In the genomic region with DNA sequence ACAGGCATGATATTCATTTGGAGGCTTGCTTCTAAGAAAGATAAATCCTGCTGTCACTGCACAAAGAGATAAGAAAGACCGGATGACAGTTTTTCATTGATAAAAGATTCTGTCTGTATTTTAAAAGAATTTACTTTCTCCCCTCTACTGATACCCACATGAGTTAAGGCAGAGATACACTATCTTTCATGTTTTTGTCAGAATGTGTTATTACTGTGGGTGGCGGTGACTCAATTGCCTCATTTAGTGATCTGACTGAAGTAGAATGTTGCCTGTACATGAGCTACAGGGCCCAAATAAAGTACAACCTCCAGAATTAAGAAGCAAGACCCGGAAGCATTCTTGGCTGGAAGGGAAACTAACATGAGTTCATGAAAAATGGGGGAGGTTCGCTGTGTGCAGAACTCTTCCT, we compare ENCODE assay signal across 25 cellular contexts.
"Had no signal": no experiment of that assay in that cellular context is flagged by ENCODE, and none has a peak within 500 bp of the region (broad histone marks: within the 10 kb centered on the region; RNA-seq: fewer than 3 reads in every experiment).

No MANE protein-coding gene starts in this region.

- H3K27me3 Mint-ChIP-seq: memory B cell had no signal

- H3K27me3 ChIP-seq: esophagus squamous epithelium, ovary, sigmoid colon, tibial nerve, upper lobe of left lung had no signal

- FAIRE-seq: endothelial cell of umbilical vein, keratinocyte, urothelium cell line had no signal

- H3K36me3 ChIP-seq: esophagus squamous epithelium, ovary, sigmoid colon, thoracic aorta, tibial nerve, upper lobe of left lung had no signal

- H3K4me3 Mint-ChIP-seq: memory B cell; natural killer cell; stimulated activated naive B cell treated with anti-CD40 and anti-IgM and Interleukin-4, amounts not matched to agents 10 μg/mL and 1 μg/mL and 100 μg/mL, for 72 hours; stimulated activated naive CD8-positive, alpha-beta T cell treated with anti-CD3 and anti-CD28 coated beads, Interleukin-15, Interleukin-2, amounts not matched to agents 100 ng/mL and 50 ng/mL, for 24 hours had no signal

- H3K36me3 Mint-ChIP-seq: memory B cell; natural killer cell; stimulated activated naive B cell treated with anti-CD40 and anti-IgM and Interleukin-4, amounts not matched to agents 10 μg/mL and 1 μg/mL and 100 μg/mL, for 72 hours had no signal

- H3K27ac ChIP-seq: coronary artery, esophagus squamous epithelium, ovary, psoas muscle, sigmoid colon, thoracic aorta, tibial nerve, upper lobe of left lung had no signal

- H3K4me1 Mint-ChIP-seq: memory B cell; natural killer cell; stimulated activated naive B cell treated with anti-CD40 and anti-IgM and Interleukin-4, amounts not matched to agents 10 μg/mL and 1 μg/mL and 100 μg/mL, for 72 hours had no signal

- H3K4me3 ChIP-seq: coronary artery, esophagus squamous epithelium, lung, ovary, psoas muscle, sigmoid colon, thoracic aorta, tibial nerve, upper lobe of left lung had no signal

- DNase-seq: dermis blood vessel endothelial cell; effector memory CD4-positive, alpha-beta T cell; esophagus squamous epithelium; foreskin melanocyte; hypothalamus; natural killer cell; occipital lobe; ovary; posterior cingulate gyrus; psoas muscle; right cardiac atrium; sigmoid colon; stimulated activated CD4-positive, alpha-beta T cell treated with anti-CD3 and anti-CD28 coated beads, Interleukin-2, amount 100 ng/mL, for 24 hours; stimulated activated CD4-positive, alpha-beta T cell treated with anti-CD3 and anti-CD28 coated beads, Interleukin-4, amount 100 ng/mL, for 4 hours; stimulated activated naive B cell treated with anti-CD40 and anti-IgM and Interleukin-4, amounts not matched to agents 10 μg/mL and 1 μg/mL and 100 μg/mL, for 72 hours; upper lobe of left lung had no signal

- ATAC-seq: natural killer cell; psoas muscle; right cardiac atrium; stimulated activated naive B cell treated with anti-CD40 and anti-IgM and Interleukin-4, amounts not matched to agents 10 μg/mL and 1 μg/mL and 100 μg/mL, for 72 hours had no signal

- H3K4me1 ChIP-seq: psoas muscle, tibial nerve, upper lobe of left lung had no signal

- H3K9me3 ChIP-seq: esophagus squamous epithelium, ovary, psoas muscle, sigmoid colon, thoracic aorta, tibial nerve, upper lobe of left lung had no signal

- H3K27ac Mint-ChIP-seq: memory B cell; natural killer cell; stimulated activated naive B cell treated with anti-CD40 and anti-IgM and Interleukin-4, amounts not matched to agents 10 μg/mL and 1 μg/mL and 100 μg/mL, for 72 hours; stimulated activated naive CD8-positive, alpha-beta T cell treated with anti-CD3 and anti-CD28 coated beads, Interleukin-15, Interleukin-2, amounts not matched to agents 100 ng/mL and 50 ng/mL, for 24 hours had no signal

- H3K9me3 Mint-ChIP-seq: memory B cell; stimulated activated naive CD8-positive, alpha-beta T cell treated with anti-CD3 and anti-CD28 coated beads, Interleukin-15, Interleukin-2, amounts not matched to agents 100 ng/mL and 50 ng/mL, for 24 hours had no signal
